1 cellular context compared by ENCODE assay signal in the genomic region with DNA sequence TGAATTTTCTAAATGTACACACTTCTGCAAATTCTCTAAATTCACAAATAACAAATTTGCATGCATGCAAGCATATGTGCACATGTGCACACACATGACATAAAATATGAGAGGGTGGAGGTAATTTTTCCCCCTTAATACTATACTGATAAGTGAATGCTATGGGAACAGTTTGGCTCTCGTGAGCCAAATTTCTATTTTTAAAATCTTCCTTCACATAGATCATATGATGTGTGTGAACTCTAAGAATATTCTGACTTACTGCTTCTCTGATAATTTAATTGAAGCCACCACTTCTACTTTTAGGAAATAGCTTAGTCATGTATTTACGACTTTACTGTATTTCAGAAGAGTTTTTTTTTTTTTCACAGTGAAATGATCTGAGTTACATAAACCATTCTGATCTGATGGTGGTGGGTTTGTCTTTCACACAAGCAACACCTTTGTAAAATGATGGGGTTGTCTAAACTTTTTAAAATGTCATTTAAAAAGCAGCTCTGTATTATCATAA.
TF ChIP-seq lines count a peak whose summit lies in the region.

No MANE protein-coding gene starts in this region.

TF ChIP-seq in K562, 482 proteins besides CTCF, POLR2A, EP300 and RAD21 (continued from another document):
- TF ChIP-seq, protein P1, sequence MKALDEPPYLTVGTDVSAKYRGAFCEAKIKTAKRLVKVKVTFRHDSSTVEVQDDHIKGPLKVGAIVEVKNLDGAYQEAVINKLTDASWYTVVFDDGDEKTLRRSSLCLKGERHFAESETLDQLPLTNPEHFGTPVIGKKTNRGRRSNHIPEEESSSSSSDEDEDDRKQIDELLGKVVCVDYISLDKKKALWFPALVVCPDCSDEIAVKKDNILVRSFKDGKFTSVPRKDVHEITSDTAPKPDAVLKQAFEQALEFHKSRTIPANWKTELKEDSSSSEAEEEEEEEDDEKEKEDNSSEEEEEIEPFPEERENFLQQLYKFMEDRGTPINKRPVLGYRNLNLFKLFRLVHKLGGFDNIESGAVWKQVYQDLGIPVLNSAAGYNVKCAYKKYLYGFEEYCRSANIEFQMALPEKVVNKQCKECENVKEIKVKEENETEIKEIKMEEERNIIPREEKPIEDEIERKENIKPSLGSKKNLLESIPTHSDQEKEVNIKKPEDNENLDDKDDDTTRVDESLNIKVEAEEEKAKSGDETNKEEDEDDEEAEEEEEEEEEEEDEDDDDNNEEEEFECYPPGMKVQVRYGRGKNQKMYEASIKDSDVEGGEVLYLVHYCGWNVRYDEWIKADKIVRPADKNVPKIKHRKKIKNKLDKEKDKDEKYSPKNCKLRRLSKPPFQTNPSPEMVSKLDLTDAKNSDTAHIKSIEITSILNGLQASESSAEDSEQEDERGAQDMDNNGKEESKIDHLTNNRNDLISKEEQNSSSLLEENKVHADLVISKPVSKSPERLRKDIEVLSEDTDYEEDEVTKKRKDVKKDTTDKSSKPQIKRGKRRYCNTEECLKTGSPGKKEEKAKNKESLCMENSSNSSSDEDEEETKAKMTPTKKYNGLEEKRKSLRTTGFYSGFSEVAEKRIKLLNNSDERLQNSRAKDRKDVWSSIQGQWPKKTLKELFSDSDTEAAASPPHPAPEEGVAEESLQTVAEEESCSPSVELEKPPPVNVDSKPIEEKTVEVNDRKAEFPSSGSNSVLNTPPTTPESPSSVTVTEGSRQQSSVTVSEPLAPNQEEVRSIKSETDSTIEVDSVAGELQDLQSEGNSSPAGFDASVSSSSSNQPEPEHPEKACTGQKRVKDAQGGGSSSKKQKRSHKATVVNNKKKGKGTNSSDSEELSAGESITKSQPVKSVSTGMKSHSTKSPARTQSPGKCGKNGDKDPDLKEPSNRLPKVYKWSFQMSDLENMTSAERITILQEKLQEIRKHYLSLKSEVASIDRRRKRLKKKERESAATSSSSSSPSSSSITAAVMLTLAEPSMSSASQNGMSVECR (CRISPR knock-in tag; IDR thresholded peaks at IDR 0.05): no peak
TF ChIP-seq in K562: peak in this region for 3.
